ENCODE assay signal across 19 cellular contexts in genomic region chr15:56931674-56932507, GRCh38. TPM values are rescaled to one million over a fixed set of nuclear protein-coding genes. Genes with fewer than 3 reads are reported as not detected.
DNase-seq lines count a peak whose midpoint lies in the region; ATAC-seq, FAIRE-seq and TF ChIP-seq lines count a peak whose summit lies in the region.
"Had no signal": no experiment of that assay in that cellular context is flagged by ENCODE, and none has a peak within 500 bp of the region (broad histone marks: within the 10 kb centered on the region; RNA-seq: fewer than 3 reads in every experiment).

No MANE protein-coding gene starts in this region.

- H3K36me3 ChIP-seq in A673 (ENCODE audit: insufficient read depth, low read length, poor library complexity, severe bottlenecking), result peaks cover 21% of the 10 kb centered on the region
- H3K36me3 ChIP-seq in OCI-LY7 (ENCODE audit: insufficient read depth, low read length), result peaks cover 85% of the 10 kb centered on the region
- H3K36me3 ChIP-seq: sigmoid colon, suprapubic skin had no signal

- H3K9me3 ChIP-seq in A673 (ENCODE audit: low read depth, low read length, poor library complexity, severe bottlenecking) (no peaks in the 10 kb centered on the region), OCI-LY7 (ENCODE audit: low read length) (no peaks in the 10 kb centered on the region)
- H3K9me3 ChIP-seq: suprapubic skin had no signal

- POLR2A ChIA-PET in A673 (lab: Charles Lee; ENCODE audit: low non-redundant PET), result interaction anchor here (0.8 kb wide), 1 partner anchor 200 kb away, joined by 9 read pairs; no protein-coding TSS in a partner anchor
- POLR2A ChIA-PET in OCI-LY7 (lab: Charles Lee), result interaction anchor here (1.0 kb wide), 1 partner anchor 12 kb away, joined by 4 read pairs; no protein-coding TSS in a partner anchor

- peaks cover 33% of the 10 kb centered on the region; the same call in 1 of the 2 replicates for H3K79me2 ChIP-seq in OCI-LY7 (ENCODE audit: insufficient read depth, low read depth, low read length)

- H3K4me1 ChIP-seq in A673 (ENCODE audit: insufficient read depth, low read length, poor library complexity, severe bottlenecking), result peaks cover 55% of the 10 kb centered on the region
- peaks cover 8% of the 10 kb centered on the region for H3K4me1 ChIP-seq in OCI-LY7 (ENCODE audit: insufficient read depth, low read length, poor library complexity, severe bottlenecking)

- no peaks in the 10 kb centered on the region for H3K27me3 ChIP-seq in A673 (replicated peaks; ENCODE audit: insufficient read depth, low read depth, low read length, poor library complexity)
- H3K27me3 ChIP-seq in layer of hippocampus (ENCODE audit: control insufficient read depth, insufficient read depth, low read length), result no peaks in the 10 kb centered on the region
- H3K27me3 ChIP-seq: esophagus squamous epithelium, sigmoid colon, suprapubic skin had no signal

- peaks cover 13% of the 10 kb centered on the region; the same call in 1 of the 2 replicates for H4K20me1 ChIP-seq in OCI-LY7 (ENCODE audit: insufficient read depth, low read length)

- CTCF ChIA-PET in A673 (lab: Charles Lee) (no interaction called here), OCI-LY7 (lab: Charles Lee; ENCODE audit: unreplicated experiment) (interaction anchor here (0.6 kb wide), 1 partner anchor 10 kb away, joined by 3 read pairs; no protein-coding TSS in a partner anchor)

- peak overlapping the region; percentile 43 for H3K4me2 ChIP-seq in OCI-LY7 (ENCODE audit: low read length)

- H3K9me2 ChIP-seq in OCI-LY7 (ENCODE audit: insufficient read depth, low read length), result no peaks in the 10 kb centered on the region

- intact Hi-C loops in A673 (cut with micrococcal nuclease; ENCODE audit: unreplicated experiment), result no loop called here
- intact Hi-C loops in OCI-LY7 (cut with micrococcal nuclease; ENCODE audit: unreplicated experiment), result no loop called here

- FAIRE-seq in GM18507 (lab: Jason Lieb, UNC), result peak; percentile 49

- no peak for ATAC-seq in activated CD4-positive, CD25-positive, alpha-beta regulatory T cell treated with anti-CD3 and anti-CD28 coated beads, Interleukin-2, amount 50 U/mL, for 24 hours

- H2AFZ ChIP-seq in OCI-LY7 (ENCODE audit: low read length), result no peak overlapping the region

- no peak overlapping the region for H3K27ac ChIP-seq in A673 (ENCODE audit: low read depth, low read length, poor library complexity, severe bottlenecking)
- no peak overlapping the region for H3K27ac ChIP-seq in OCI-LY7 (ENCODE audit: low read depth, low read length, poor library complexity, severe bottlenecking)
- peak overlapping the region; percentile 4 for H3K27ac ChIP-seq in layer of hippocampus (ENCODE audit: low read depth, low read length)
- no peak overlapping the region for H3K27ac ChIP-seq in substantia nigra (ENCODE audit: low read depth, low read length, poor library complexity, severe bottlenecking)
- H3K27ac ChIP-seq: sigmoid colon, suprapubic skin had no signal

- BruUV-seq in A673 (replicated peaks; lab: Mats Ljungman, UMichigan), result no TSS peak
- BruUV-seq in OCI-LY7 (replicated peaks; lab: Mats Ljungman, UMichigan), result no TSS peak

- no peak for TF ChIP-seq CTCF in A673 (conservative IDR thresholded peaks at IDR 0.05; ENCODE audit: low read depth, low read length)
- no peak for TF ChIP-seq CTCF in OCI-LY7 (conservative IDR thresholded peaks at IDR 0.05; ENCODE audit: low read length)

- DNase-seq in A673 (ENCODE audit: low spot score), result peak; percentile 41
- no peak for DNase-seq in GM18507 (ENCODE audit: extremely low spot score, insufficient read length, low read depth)
- DNase-seq in OCI-LY7 (ENCODE audit: low spot score), result peak; percentile 11
- DNase-seq in NCI-H1930 (lab: John Stamatoyannopoulos, UW), result no peak
- DNase-seq in substantia nigra (lab: John Stamatoyannopoulos, UW), result no peak
- no peak for DNase-seq in NOMO-1 treated with DMSO at 0.1 percent for 48 hours (lab: John Stamatoyannopoulos, UW; ENCODE audit: unreplicated experiment)
- DNase-seq: activated CD4-positive, alpha-beta T cell treated with anti-CD3 and anti-CD28 coated beads, Interleukin-2, amount 10 ng/mL, durations not matched to agents 7 days and 5 days; activated naive CD4-positive, alpha-beta T cell treated with anti-CD3 and anti-CD28 coated beads, Interleukin-2, amount 10 ng/mL, durations not matched to agents 7 days and 5 days; Calu3; esophagus squamous epithelium; midbrain; NCI-H1105 treated with DMSO at 0.1 percent for 48 hours; NCI-H226; SHP77; sigmoid colon; stimulated activated CD4-positive, alpha-beta T cell treated with anti-CD3 and anti-CD28 coated beads, Interleukin-2, amount 100 ng/mL, for 48 hours had no signal

- H3K4me3 ChIP-seq in A673 (ENCODE audit: low read depth, low read length, poor library complexity, severe bottlenecking) (no peak overlapping the region), OCI-LY7 (ENCODE audit: low read depth, low read length, poor library complexity, severe bottlenecking) (no peak overlapping the region)
- H3K4me3 ChIP-seq: esophagus squamous epithelium, sigmoid colon, suprapubic skin had no signal

RNA-seq across cellular contexts. Expression of gene TCF12, which starts 13.4 kb away (rescaled TPM):
- total RNA-seq in A673 (2021) (331 and 351 TPM in 2 replicates), OCI-LY7 (2022) (51.6 and 55.9 TPM in 2 replicates)
- 139 and 214 TPM in 2 replicates for total RNA-seq in OCI-LY7 (2014; rRNA removed; shearing (Covaris generic))

Comparison
In these comparisons a context has a peak if more than half of its experiments do, and no peak if none do; other contexts are left out.
1. DNase-seq: peak in A673 (single experiment) and OCI-LY7 (single experiment); none in GM18507 (single experiment), NCI-H1930 (0 of 2), substantia nigra (0 of 49) and NOMO-1 treated with DMSO at 0.1 percent for 48 hours (single experiment).